ENCODE assay signal across 2 cellular contexts in genomic region chr2:170361359-170361936, GRCh38.
TF ChIP-seq lines count a peak whose summit lies in the region.

No MANE protein-coding gene starts in this region.

TF ChIP-seq in Ishikawa, 13 proteins besides CTCF, POLR2A, EP300 and RAD21 (continued from another document):
- TF ChIP-seq, protein P1, sequence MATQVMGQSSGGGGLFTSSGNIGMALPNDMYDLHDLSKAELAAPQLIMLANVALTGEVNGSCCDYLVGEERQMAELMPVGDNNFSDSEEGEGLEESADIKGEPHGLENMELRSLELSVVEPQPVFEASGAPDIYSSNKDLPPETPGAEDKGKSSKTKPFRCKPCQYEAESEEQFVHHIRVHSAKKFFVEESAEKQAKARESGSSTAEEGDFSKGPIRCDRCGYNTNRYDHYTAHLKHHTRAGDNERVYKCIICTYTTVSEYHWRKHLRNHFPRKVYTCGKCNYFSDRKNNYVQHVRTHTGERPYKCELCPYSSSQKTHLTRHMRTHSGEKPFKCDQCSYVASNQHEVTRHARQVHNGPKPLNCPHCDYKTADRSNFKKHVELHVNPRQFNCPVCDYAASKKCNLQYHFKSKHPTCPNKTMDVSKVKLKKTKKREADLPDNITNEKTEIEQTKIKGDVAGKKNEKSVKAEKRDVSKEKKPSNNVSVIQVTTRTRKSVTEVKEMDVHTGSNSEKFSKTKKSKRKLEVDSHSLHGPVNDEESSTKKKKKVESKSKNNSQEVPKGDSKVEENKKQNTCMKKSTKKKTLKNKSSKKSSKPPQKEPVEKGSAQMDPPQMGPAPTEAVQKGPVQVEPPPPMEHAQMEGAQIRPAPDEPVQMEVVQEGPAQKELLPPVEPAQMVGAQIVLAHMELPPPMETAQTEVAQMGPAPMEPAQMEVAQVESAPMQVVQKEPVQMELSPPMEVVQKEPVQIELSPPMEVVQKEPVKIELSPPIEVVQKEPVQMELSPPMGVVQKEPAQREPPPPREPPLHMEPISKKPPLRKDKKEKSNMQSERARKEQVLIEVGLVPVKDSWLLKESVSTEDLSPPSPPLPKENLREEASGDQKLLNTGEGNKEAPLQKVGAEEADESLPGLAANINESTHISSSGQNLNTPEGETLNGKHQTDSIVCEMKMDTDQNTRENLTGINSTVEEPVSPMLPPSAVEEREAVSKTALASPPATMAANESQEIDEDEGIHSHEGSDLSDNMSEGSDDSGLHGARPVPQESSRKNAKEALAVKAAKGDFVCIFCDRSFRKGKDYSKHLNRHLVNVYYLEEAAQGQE (IDR thresholded peaks at IDR 0.05; ENCODE audit: low read depth), result no peak
- no peak for TF ChIP-seq TEAD4 (IDR thresholded peaks at IDR 0.05)
TF ChIP-seq in Ishikawa: peak in this region for 0.

TF ChIP-seq in K562, 482 proteins besides CTCF, POLR2A, EP300 and RAD21 (continued from another document and continues in another):
- TF ChIP-seq, protein P2, sequence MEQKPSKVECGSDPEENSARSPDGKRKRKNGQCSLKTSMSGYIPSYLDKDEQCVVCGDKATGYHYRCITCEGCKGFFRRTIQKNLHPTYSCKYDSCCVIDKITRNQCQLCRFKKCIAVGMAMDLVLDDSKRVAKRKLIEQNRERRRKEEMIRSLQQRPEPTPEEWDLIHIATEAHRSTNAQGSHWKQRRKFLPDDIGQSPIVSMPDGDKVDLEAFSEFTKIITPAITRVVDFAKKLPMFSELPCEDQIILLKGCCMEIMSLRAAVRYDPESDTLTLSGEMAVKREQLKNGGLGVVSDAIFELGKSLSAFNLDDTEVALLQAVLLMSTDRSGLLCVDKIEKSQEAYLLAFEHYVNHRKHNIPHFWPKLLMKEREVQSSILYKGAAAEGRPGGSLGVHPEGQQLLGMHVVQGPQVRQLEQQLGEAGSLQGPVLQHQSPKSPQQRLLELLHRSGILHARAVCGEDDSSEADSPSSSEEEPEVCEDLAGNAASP (IDR thresholded peaks at IDR 0.05), result no peak
- TF ChIP-seq DMBX1 (CRISPR knock-in tag; IDR thresholded peaks at IDR 0.05; ENCODE audit: borderline replicate concordance), result peak; percentile 50; the same call in 1 of the 2 replicates
- TF ChIP-seq SMAD3 (CRISPR knock-in tag; conservative IDR thresholded peaks at IDR 0.05), result peak; percentile 71; the same call in 1 of the 2 replicates
- TF ChIP-seq, protein P3, sequence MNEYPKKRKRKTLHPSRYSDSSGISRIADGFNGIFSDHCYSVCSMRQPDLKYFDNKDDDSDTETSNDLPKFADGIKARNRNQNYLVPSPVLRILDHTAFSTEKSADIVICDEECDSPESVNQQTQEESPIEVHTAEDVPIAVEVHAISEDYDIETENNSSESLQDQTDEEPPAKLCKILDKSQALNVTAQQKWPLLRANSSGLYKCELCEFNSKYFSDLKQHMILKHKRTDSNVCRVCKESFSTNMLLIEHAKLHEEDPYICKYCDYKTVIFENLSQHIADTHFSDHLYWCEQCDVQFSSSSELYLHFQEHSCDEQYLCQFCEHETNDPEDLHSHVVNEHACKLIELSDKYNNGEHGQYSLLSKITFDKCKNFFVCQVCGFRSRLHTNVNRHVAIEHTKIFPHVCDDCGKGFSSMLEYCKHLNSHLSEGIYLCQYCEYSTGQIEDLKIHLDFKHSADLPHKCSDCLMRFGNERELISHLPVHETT (CRISPR knock-in tag; conservative IDR thresholded peaks at IDR 0.05 in 1 of 2, IDR thresholded peaks at IDR 0.05 in 1 of 2), result peak in 1 of 2 experiments; percentile 80; a peak in 1 of 4 replicates
- TF ChIP-seq, protein P4, sequence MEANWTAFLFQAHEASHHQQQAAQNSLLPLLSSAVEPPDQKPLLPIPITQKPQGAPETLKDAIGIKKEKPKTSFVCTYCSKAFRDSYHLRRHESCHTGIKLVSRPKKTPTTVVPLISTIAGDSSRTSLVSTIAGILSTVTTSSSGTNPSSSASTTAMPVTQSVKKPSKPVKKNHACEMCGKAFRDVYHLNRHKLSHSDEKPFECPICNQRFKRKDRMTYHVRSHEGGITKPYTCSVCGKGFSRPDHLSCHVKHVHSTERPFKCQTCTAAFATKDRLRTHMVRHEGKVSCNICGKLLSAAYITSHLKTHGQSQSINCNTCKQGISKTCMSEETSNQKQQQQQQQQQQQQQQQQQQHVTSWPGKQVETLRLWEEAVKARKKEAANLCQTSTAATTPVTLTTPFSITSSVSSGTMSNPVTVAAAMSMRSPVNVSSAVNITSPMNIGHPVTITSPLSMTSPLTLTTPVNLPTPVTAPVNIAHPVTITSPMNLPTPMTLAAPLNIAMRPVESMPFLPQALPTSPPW (CRISPR knock-in tag; IDR thresholded peaks at IDR 0.05), result peak; percentile 42
- TF ChIP-seq, protein P5, sequence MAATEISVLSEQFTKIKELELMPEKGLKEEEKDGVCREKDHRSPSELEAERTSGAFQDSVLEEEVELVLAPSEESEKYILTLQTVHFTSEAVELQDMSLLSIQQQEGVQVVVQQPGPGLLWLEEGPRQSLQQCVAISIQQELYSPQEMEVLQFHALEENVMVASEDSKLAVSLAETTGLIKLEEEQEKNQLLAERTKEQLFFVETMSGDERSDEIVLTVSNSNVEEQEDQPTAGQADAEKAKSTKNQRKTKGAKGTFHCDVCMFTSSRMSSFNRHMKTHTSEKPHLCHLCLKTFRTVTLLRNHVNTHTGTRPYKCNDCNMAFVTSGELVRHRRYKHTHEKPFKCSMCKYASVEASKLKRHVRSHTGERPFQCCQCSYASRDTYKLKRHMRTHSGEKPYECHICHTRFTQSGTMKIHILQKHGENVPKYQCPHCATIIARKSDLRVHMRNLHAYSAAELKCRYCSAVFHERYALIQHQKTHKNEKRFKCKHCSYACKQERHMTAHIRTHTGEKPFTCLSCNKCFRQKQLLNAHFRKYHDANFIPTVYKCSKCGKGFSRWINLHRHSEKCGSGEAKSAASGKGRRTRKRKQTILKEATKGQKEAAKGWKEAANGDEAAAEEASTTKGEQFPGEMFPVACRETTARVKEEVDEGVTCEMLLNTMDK (IDR thresholded peaks at IDR 0.05; ENCODE audit: borderline replicate concordance, insufficient read depth, low read depth, low read length, poor library complexity, severe bottlenecking), result peak; percentile 53
- TF ChIP-seq RHOXF2B (CRISPR knock-in tag; conservative IDR thresholded peaks at IDR 0.05), result no peak
- peak; percentile 65 for TF ChIP-seq SMC3 (conservative IDR thresholded peaks at IDR 0.05; ENCODE audit: insufficient read depth, low read depth, low read length)
- TF ChIP-seq NR2C1 (IDR thresholded peaks at IDR 0.05), result no peak
- TF ChIP-seq NR2C1 (tag; IDR thresholded peaks at IDR 0.05), result 0 out of 2 replicates have a peak, but pooled peaks have one; percentile 6
- peak; percentile 45; the same call in 1 of the 2 replicates for TF ChIP-seq PYGO2 (tag; IDR thresholded peaks at IDR 0.05)
- TF ChIP-seq HDAC1 (IDR thresholded peaks at IDR 0.05), result no peak
- TF ChIP-seq SMARCA4 (IDR thresholded peaks at IDR 0.05), result peak; percentile 25; the same call in 1 of the 2 replicates
- TF ChIP-seq KDM1A (IDR thresholded peaks at IDR 0.05), result 0 out of 4 replicates have a peak, but pooled peaks of 1 of the 2 experiments have one; percentile 2
- TF ChIP-seq, protein P6, sequence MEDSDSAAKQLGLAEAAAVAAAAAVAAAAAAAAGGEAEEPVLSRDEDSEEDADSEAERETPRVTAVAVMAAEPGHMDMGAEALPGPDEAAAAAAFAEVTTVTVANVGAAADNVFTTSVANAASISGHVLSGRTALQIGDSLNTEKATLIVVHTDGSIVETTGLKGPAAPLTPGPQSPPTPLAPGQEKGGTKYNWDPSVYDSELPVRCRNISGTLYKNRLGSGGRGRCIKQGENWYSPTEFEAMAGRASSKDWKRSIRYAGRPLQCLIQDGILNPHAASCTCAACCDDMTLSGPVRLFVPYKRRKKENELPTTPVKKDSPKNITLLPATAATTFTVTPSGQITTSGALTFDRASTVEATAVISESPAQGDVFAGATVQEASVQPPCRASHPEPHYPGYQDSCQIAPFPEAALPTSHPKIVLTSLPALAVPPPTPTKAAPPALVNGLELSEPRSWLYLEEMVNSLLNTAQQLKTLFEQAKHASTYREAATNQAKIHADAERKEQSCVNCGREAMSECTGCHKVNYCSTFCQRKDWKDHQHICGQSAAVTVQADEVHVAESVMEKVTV (CRISPR knock-in tag; IDR thresholded peaks at IDR 0.05), result peak; percentile 49; the same call in 1 of the 2 replicates
- no peak for TF ChIP-seq ZNF830 (CRISPR knock-in tag; IDR thresholded peaks at IDR 0.05)
- 0 out of 2 replicates have a peak, but pooled peaks have one; percentile 24 for TF ChIP-seq FOXM1 (IDR thresholded peaks at IDR 0.05; ENCODE audit: low read depth)
- TF ChIP-seq FOXM1 (CRISPR knock-in tag; IDR thresholded peaks at IDR 0.05; ENCODE audit: low read depth), result no peak
- peak; percentile 75 for TF ChIP-seq CC2D1A (IDR thresholded peaks at IDR 0.05)
- TF ChIP-seq ZNF584 (CRISPR knock-in tag; IDR thresholded peaks at IDR 0.05; ENCODE audit: low read depth), result peak; percentile 73; the same call in 1 of the 2 replicates
- TF ChIP-seq CREB1 (IDR thresholded peaks at IDR 0.05), result no peak
- no peak; the same call in 1 of the 2 replicates for TF ChIP-seq CREB1 (CRISPR knock-in tag; IDR thresholded peaks at IDR 0.05)
- TF ChIP-seq TEAD1 (CRISPR knock-in tag; IDR thresholded peaks at IDR 0.05), result 0 out of 4 replicates have a peak, but pooled peaks of 1 of the 2 experiments have one; percentile 21
- no peak for TF ChIP-seq BRD4 (IDR thresholded peaks at IDR 0.05)
- TF ChIP-seq ZKSCAN3 (CRISPR knock-in tag; IDR thresholded peaks at IDR 0.05), result no peak
- peak; percentile 92 for TF ChIP-seq SMARCB1 (IDR thresholded peaks at IDR 0.05; ENCODE audit: insufficient read length, low read depth)
- TF ChIP-seq RNF2 (IDR thresholded peaks at IDR 0.05), result 0 out of 2 replicates have a peak, but pooled peaks have one; percentile 32
- TF ChIP-seq PKNOX1 (IDR thresholded peaks at IDR 0.05), result peak; percentile 53; the same call in 1 of the 2 replicates
- no peak for TF ChIP-seq JUND (IDR thresholded peaks at IDR 0.05; ENCODE audit: borderline replicate concordance, low read depth, low read length)
- TF ChIP-seq JUND (tag; IDR thresholded peaks at IDR 0.05; ENCODE audit: borderline replicate concordance, low read depth, low read length), result 0 out of 3 replicates have a peak, but pooled peaks have one; percentile 52
- peak; percentile 14; the same call in 1 of the 2 replicates for TF ChIP-seq SP1 (CRISPR knock-in tag; IDR thresholded peaks at IDR 0.05)
- peak; percentile 65; the same call in 1 of the 2 replicates for TF ChIP-seq ZBTB17 (CRISPR knock-in tag; IDR thresholded peaks at IDR 0.05)
- TF ChIP-seq IRF2 (CRISPR knock-in tag; IDR thresholded peaks at IDR 0.05), result no peak
- TF ChIP-seq EHMT2 (IDR thresholded peaks at IDR 0.05), result peak; percentile 19; the same call in 1 of the 2 replicates
- TF ChIP-seq SOX6 (IDR thresholded peaks at IDR 0.05), result 0 out of 2 replicates have a peak, but pooled peaks have one; percentile 4
- TF ChIP-seq AFF1 (IDR thresholded peaks at IDR 0.05; ENCODE audit: low read depth in 1 of 2, partially characterized antibody in 2 of 2), result peak in 1 of 2 experiments; percentile 27
- TF ChIP-seq BRD9 (IDR thresholded peaks at IDR 0.05; ENCODE audit: low read depth, partially characterized antibody), result peak; percentile 70
- TF ChIP-seq NFIX (CRISPR knock-in tag; IDR thresholded peaks at IDR 0.05; ENCODE audit: low read depth), result no peak
- 0 out of 2 replicates have a peak, but pooled peaks have one; percentile 35 for TF ChIP-seq OTX1 (CRISPR knock-in tag; IDR thresholded peaks at IDR 0.05)
- TF ChIP-seq TARDBP (IDR thresholded peaks at IDR 0.05), result no peak
- TF ChIP-seq MED1 (CRISPR knock-in tag; IDR thresholded peaks at IDR 0.05; ENCODE audit: borderline replicate concordance), result no peak
- TF ChIP-seq NR4A1 (CRISPR knock-in tag; IDR thresholded peaks at IDR 0.05), result 0 out of 2 replicates have a peak, but pooled peaks have one; percentile 70
- no peak for TF ChIP-seq NR4A1 (tag; IDR thresholded peaks at IDR 0.05)
- no peak for TF ChIP-seq SIN3B (IDR thresholded peaks at IDR 0.05; ENCODE audit: low read depth)
- TF ChIP-seq ZNF766 (CRISPR knock-in tag; conservative IDR thresholded peaks at IDR 0.05), result peak; percentile 52; the same call in 1 of the 2 replicates
- TF ChIP-seq RCOR1 (IDR thresholded peaks at IDR 0.05; ENCODE audit: borderline replicate concordance in 1 of 2, low read depth in 2 of 2, low read length in 2 of 2), result peak in 1 of 2 experiments; percentile 52; a peak in 1 of 4 replicates
